Comparison of ENCODE assay signal across 9 cellular contexts in genomic region chr18:9898792-9899549, GRCh38.
DNase-seq lines count a peak whose midpoint lies in the region; ATAC-seq and TF ChIP-seq lines count a peak whose summit lies in the region.
"Had no signal": no experiment of that assay in that cellular context is flagged by ENCODE, and none has a peak within 500 bp of the region (broad histone marks: within the 10 kb centered on the region; RNA-seq: fewer than 3 reads in every experiment).

No MANE protein-coding gene starts in this region.

- DNase-seq in AG10803 (ENCODE audit: low read depth) (peak; percentile 32), SIG-M5 treated with dmso at 0.1 percent for 504 hours (lab: John Stamatoyannopoulos, UW; ENCODE audit: unreplicated experiment) (peak; percentile 86), glomerular visceral epithelial cell (ENCODE audit: extremely low spot score) (peak; percentile 67), NCI-H82 (lab: John Stamatoyannopoulos, UW) (no peak)

- ATAC-seq in HG03469 (IDR thresholded peaks at IDR 0.05; ENCODE audit: unreplicated experiment), result peak; percentile 40
- no peak for ATAC-seq in HG02938 (IDR thresholded peaks at IDR 0.05; ENCODE audit: unreplicated experiment)
- ATAC-seq in HG03039 (IDR thresholded peaks at IDR 0.05; ENCODE audit: unreplicated experiment), result no peak
- ATAC-seq in GM19452 (IDR thresholded peaks at IDR 0.05; ENCODE audit: unreplicated experiment), result no peak
- ATAC-seq: foreskin keratinocyte had no signal

- TF ChIP-seq CTCF in AG10803 (conservative IDR thresholded peaks at IDR 0.05; ENCODE audit: low read length), result no peak

- H3K4me3 ChIP-seq in AG10803 (ENCODE audit: low read length), result no peak overlapping the region
